In the genomic region with DNA sequence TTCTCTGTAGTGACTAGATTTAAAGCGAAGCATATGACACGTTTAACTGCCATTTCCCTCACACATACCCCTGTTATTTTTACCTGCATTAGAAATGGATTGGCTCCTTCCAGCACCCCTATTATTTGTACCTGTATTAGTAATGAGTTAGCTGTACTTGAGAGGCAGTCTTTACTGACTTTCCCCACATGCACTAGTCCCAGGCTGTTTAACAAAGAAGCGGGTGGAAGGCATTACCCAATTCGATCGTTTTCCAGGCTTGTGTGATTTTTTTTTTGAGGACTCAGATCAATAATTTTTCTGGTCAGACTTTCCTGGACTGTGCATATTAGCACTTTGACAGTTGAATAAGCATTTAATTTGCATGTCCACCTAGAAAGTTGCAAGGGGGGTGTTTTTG, we compare ENCODE assay signal across 23 cellular contexts. TPM values are rescaled to one million over a fixed set of nuclear protein-coding genes. Genes with fewer than 3 reads are reported as not detected.
DNase-seq lines count a peak whose midpoint lies in the region; ATAC-seq and TF ChIP-seq lines count a peak whose summit lies in the region.
"Had no signal": no experiment of that assay in that cellular context is flagged by ENCODE, and none has a peak within 500 bp of the region (broad histone marks: within the 10 kb centered on the region; RNA-seq: fewer than 3 reads in every experiment).

No MANE protein-coding gene starts in this region.

- H3K9me3 Mint-ChIP-seq in activated naive CD4-positive, alpha-beta T cell treated with anti-CD3 and anti-CD28 coated beads, Interleukin-2, amount 50 U/mL, for 72 hours, result no peaks in the 10 kb centered on the region
- H3K9me3 Mint-ChIP-seq in CD8-positive, alpha-beta memory T cell, result no peaks in the 10 kb centered on the region
- H3K9me3 Mint-ChIP-seq in brain, result no peaks in the 10 kb centered on the region
- no peaks in the 10 kb centered on the region for H3K9me3 Mint-ChIP-seq in neural crest cell
- H3K9me3 Mint-ChIP-seq: activated B cell treated with CpG ODN at 0.5 μM for 24 hours; activated T-helper 2 cell treated with anti-CD3 and anti-CD28 coated beads, Interferon-gamma antibody, Interleukin-2, Interleukin-4, amounts not matched to agents 10 μg/mL and 5 μg/mL and 100 μg/mL, durations not matched to agents 14 hours and 24 hours and 36 hours had no signal

- no peak for ATAC-seq in activated naive CD4-positive, alpha-beta T cell treated with anti-CD3 and anti-CD28 coated beads, Interleukin-2, amount 50 U/mL, for 72 hours
- ATAC-seq: HCT116, right cardiac atrium, SK-N-SH treated with all-trans-retinoic acid at 6 μM for 48 hours had no signal

- H3K36me3 Mint-ChIP-seq in activated naive CD4-positive, alpha-beta T cell treated with anti-CD3 and anti-CD28 coated beads, Interleukin-2, amount 50 U/mL, for 72 hours, result no peaks in the 10 kb centered on the region
- peaks cover 17 to 93% (median 41%) of the 10 kb centered on the region in 3 donors for H3K36me3 Mint-ChIP-seq in CD8-positive, alpha-beta memory T cell
- peaks cover 85% of the 10 kb centered on the region for H3K36me3 Mint-ChIP-seq in brain
- H3K36me3 Mint-ChIP-seq in neural crest cell (ENCODE audit: low read depth), result peaks cover 17% of the 10 kb centered on the region

- H3K27me3 Mint-ChIP-seq in CD8-positive, alpha-beta memory T cell, result no peaks in the 10 kb centered on the region
- H3K27me3 Mint-ChIP-seq in brain, result no peaks in the 10 kb centered on the region
- no peaks in the 10 kb centered on the region for H3K27me3 Mint-ChIP-seq in neural crest cell (ENCODE audit: low read depth)
- H3K27me3 Mint-ChIP-seq: activated B cell treated with CpG ODN at 0.5 μM for 24 hours had no signal

- CTCF ChIA-PET in CD8-positive, alpha-beta memory T cell (lab: Charles Lee), result no interaction called here

- DNase-seq in activated naive CD4-positive, alpha-beta T cell treated with anti-CD3 and anti-CD28 coated beads, Interleukin-2, amount 50 U/mL, for 72 hours (ENCODE audit: low spot score in 2 of 2), result no peak
- DNase-seq in activated naive CD4-positive, alpha-beta T cell treated with Interleukin-2 at 50 U/mL for 16 hours, result no peak
- DNase-seq in CD8-positive, alpha-beta memory T cell, result no peak
- DNase-seq in neural crest cell (ENCODE audit: low read depth, low spot score), result no peak
- no peak for DNase-seq in NK-92 (lab: John Stamatoyannopoulos, UW; ENCODE audit: unreplicated experiment)
- no peak for DNase-seq in HT-29 (ENCODE audit: low spot score)
- no peak for DNase-seq in spleen
- DNase-seq: activated B cell treated with CpG ODN at 0.5 μM for 24 hours, dermis blood vessel endothelial cell, GDM1, Karpas-422, mesenchymal stem cell, MV-4-11, NCI-H524, pancreas, right cardiac atrium, T1000, uterus had no signal

- peak overlapping the region; percentile 35 to 53 for H3K27ac Mint-ChIP-seq in activated naive CD4-positive, alpha-beta T cell treated with anti-CD3 and anti-CD28 coated beads, Interleukin-2, amount 50 U/mL, for 72 hours
- peak overlapping the region in 7 of 8 donors; percentile 5 to 83 (median 28) for H3K27ac Mint-ChIP-seq in CD8-positive, alpha-beta memory T cell
- H3K27ac Mint-ChIP-seq in brain (peak overlapping the region in 4 of 5 experiments; percentile 7 to 52 (median 26)), neural crest cell (ENCODE audit: unreplicated experiment) (peak overlapping the region; percentile 32)
- H3K27ac Mint-ChIP-seq: activated B cell treated with CpG ODN at 0.5 μM for 24 hours; activated T-helper 2 cell treated with anti-CD3 and anti-CD28 coated beads, Interferon-gamma antibody, Interleukin-2, Interleukin-4, amounts not matched to agents 10 μg/mL and 5 μg/mL and 100 μg/mL, durations not matched to agents 14 hours and 24 hours and 36 hours had no signal

- no peak overlapping the region for H3K4me3 Mint-ChIP-seq in CD8-positive, alpha-beta memory T cell
- H3K4me3 Mint-ChIP-seq in brain, result no peak overlapping the region
- no peak overlapping the region for H3K4me3 Mint-ChIP-seq in neural crest cell
- H3K4me3 Mint-ChIP-seq: activated B cell treated with CpG ODN at 0.5 μM for 24 hours had no signal

- H3K27ac ChIP-seq in CD8-positive, alpha-beta memory T cell (ENCODE audit: low read depth, low read length), result no peak overlapping the region
- H3K27ac ChIP-seq in spleen, result peak overlapping the region in 1 of 8 donors; percentile 28
- H3K27ac ChIP-seq: pancreas, suprapubic skin, uterus had no signal

- H3K27me3 ChIP-seq in CD8-positive, alpha-beta memory T cell (ENCODE audit: insufficient read depth, low read length, poor library complexity, severe bottlenecking), result no peaks in the 10 kb centered on the region
- H3K27me3 ChIP-seq in spleen (replicated peaks in 1 of 7), result no peaks in the 10 kb centered on the region
- H3K27me3 ChIP-seq: pancreas, suprapubic skin, uterus had no signal

- TF ChIP-seq POLR2A in spleen (IDR thresholded peaks at IDR 0.05), result no peak

- intact Hi-C loops in spleen (cut with DNase I; ENCODE audit: low total_unique reads), result no loop called here

- peaks cover 28 to 37% (median 34%) of the 10 kb centered on the region in 3 donors for H3K4me1 Mint-ChIP-seq in CD8-positive, alpha-beta memory T cell
- H3K4me1 Mint-ChIP-seq in brain (peaks cover 5% of the 10 kb centered on the region), neural crest cell (peaks cover 7% of the 10 kb centered on the region)

- WGBS in spleen, 5 donors, result 82 to 88% (median 87%) methylated on average over 5 of the region's 5 CpGs

- no peaks in the 10 kb centered on the region for H3K9me3 ChIP-seq in CD8-positive, alpha-beta memory T cell (ENCODE audit: low read length)
- no peaks in the 10 kb centered on the region for H3K9me3 ChIP-seq in spleen
- H3K9me3 ChIP-seq: pancreas, suprapubic skin, uterus had no signal

- no peak overlapping the region for H3K4me3 ChIP-seq in CD8-positive, alpha-beta memory T cell (ENCODE audit: low read length)
- no peak overlapping the region for H3K4me3 ChIP-seq in spleen
- H3K4me3 ChIP-seq: pancreas, suprapubic skin, uterus had no signal

- peaks cover 12% of the 10 kb centered on the region for H3K4me1 ChIP-seq in CD8-positive, alpha-beta memory T cell (ENCODE audit: insufficient read depth, low read length)
- H3K4me1 ChIP-seq in spleen, result peaks cover 0 to 40% (median 18%) of the 10 kb centered on the region in 6 donors
- H3K4me1 ChIP-seq: pancreas, suprapubic skin, uterus had no signal

- H3K36me3 ChIP-seq in CD8-positive, alpha-beta memory T cell (ENCODE audit: insufficient read depth, low read length), result peaks cover 84% of the 10 kb centered on the region
- peaks cover 5 to 100% (median 91%) of the 10 kb centered on the region in 6 donors for H3K36me3 ChIP-seq in spleen
- H3K36me3 ChIP-seq: uterus had no signal

- POLR2A ChIA-PET in CD8-positive, alpha-beta memory T cell (lab: Charles Lee), result no interaction called here

- no peak for TF ChIP-seq CTCF in brain (conservative IDR thresholded peaks at IDR 0.05)
- no peak for TF ChIP-seq CTCF in neural crest cell (conservative IDR thresholded peaks at IDR 0.05)
- no peak for TF ChIP-seq CTCF in spleen (IDR thresholded peaks at IDR 0.05 in 8 of 11, conservative IDR thresholded peaks at IDR 0.05 in 3 of 11)

RNA-seq across cellular contexts. Expression of a gene that starts 46.4 kb away (rescaled TPM):
- total RNA-seq in activated naive CD4-positive, alpha-beta T cell treated with anti-CD3 and anti-CD28 coated beads, Interleukin-2, amount 50 U/mL, for 72 hours, result 10 to 100 TPM in 1 of 2 donors, 1 to 10 TPM in 1; 3.1 to 19.0 TPM
- 10 to 100 TPM; 13.2 to 13.8 TPM for total RNA-seq in CD8-positive, alpha-beta memory T cell
- 4.1 TPM for polyA plus RNA-seq in CD8-positive, alpha-beta memory T cell
- polyA plus RNA-seq in brain (ENCODE audit: insufficient read depth, low read depth, low replicate concordance) (5.9 TPM), spleen (1 to 10 TPM; 4.6 to 8.2 (median 6.8) TPM)
- total RNA-seq in neural crest cell (19.6 and 21.2 TPM in 2 replicates), spleen (10 to 100 TPM in 6 of 7 donors, 1 to 10 TPM in 1; 9.1 to 19.5 (median 16.7) TPM)
- 1.9 and 9.1 TPM in 2 replicates for total RNA-seq in HT-29 (2014; rRNA removed; shearing (Covaris generic))
